Comparison of ENCODE assay signal across 19 cellular contexts in the genomic region with DNA sequence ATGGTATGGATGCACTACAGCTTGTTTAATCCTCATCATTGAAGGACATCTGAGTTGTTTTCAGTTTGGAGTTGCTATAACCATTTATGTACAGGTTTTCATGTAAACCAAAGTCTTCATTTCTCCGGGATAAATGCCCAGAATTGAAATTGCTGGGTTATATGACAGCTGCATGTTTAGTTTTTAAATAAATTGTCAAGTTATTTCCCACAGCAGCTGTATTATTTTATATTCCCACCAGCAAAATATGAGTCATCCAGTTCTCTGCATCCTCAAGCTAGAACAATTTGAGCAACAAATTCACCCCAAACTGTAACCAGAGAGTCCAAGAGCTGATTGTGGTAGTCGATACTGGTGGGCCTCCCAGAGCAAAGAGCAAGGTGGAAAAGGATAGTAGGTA.
A peak's percentile ranks its signal among the peaks of the same experiment; 100 is the strongest.
DNase-seq lines count a peak whose midpoint lies in the region; ATAC-seq, FAIRE-seq and TF ChIP-seq lines count a peak whose summit lies in the region.
"Had no signal": no experiment of that assay in that cellular context is flagged by ENCODE, and none has a peak within 500 bp of the region (broad histone marks: within the 10 kb centered on the region; RNA-seq: fewer than 3 reads in every experiment).

No MANE protein-coding gene starts in this region.

- TF ChIP-seq POLR2A in A549 (IDR thresholded peaks at IDR 0.05; ENCODE audit: low read length): no peak
- no peak for TF ChIP-seq POLR2A in transverse colon (IDR thresholded peaks at IDR 0.05)

- H3K4me3 ChIP-seq in A549 (no peak overlapping the region), choroid plexus epithelial cell (ENCODE audit: low read depth, low read length) (no peak overlapping the region), transverse colon (no peak overlapping the region)
- H3K4me3 ChIP-seq: BLaER1, Peyer's patch had no signal

- H3K36me3 ChIP-seq in transverse colon: no peaks in the 10 kb centered on the region
- H3K36me3 ChIP-seq: BLaER1, Peyer's patch had no signal

- peaks cover 23% of the 10 kb centered on the region; the same call in 2 of the 3 replicates for H3K9me3 ChIP-seq in A549
- H3K9me3 ChIP-seq in transverse colon: no peaks in the 10 kb centered on the region
- H3K9me3 ChIP-seq: BLaER1, Peyer's patch had no signal

- H3K4me1 ChIP-seq in A549: peaks cover 11% of the 10 kb centered on the region
- H3K4me1 ChIP-seq in transverse colon: no peaks in the 10 kb centered on the region
- H3K4me1 ChIP-seq: BLaER1, Peyer's patch had no signal

- in situ Hi-C loops in transverse colon (cut with MboI; ENCODE audit: low pct_ligation_motif_present in 1 of 4, low pct_unique_long_range_greater_than_20kb in 1 of 4, low sequenced_read_pairs in 3 of 4): no loop called here
- in situ Hi-C loops in GM13976 (cut with MboI; ENCODE audit: low sequenced_read_pairs, unreplicated experiment): no loop called here

- WGBS in A549 (ENCODE audit: missing lambda C conversion rate): 38% methylated on average over 2 of the region's 2 CpGs
- WGBS in transverse colon (ENCODE audit: low coverage in 1 of 2), 2 donors: 50 to 86% methylated on average over 2 of the region's 2 CpGs

- DNase-seq in A549 (ENCODE audit: low read depth in 1 of 2, low spot score in 1 of 2) (no peak), HCEC 1CT (peak; percentile 87), choroid plexus epithelial cell (ENCODE audit: low read depth) (peak; percentile 32), iris pigment epithelial cell (ENCODE audit: low read depth) (peak; percentile 55), transverse colon (no peak), GM13976 (ENCODE audit: low spot score) (no peak), NCI-H2196 treated with DMSO at 0.1 percent for 48 hours (lab: John Stamatoyannopoulos, UW; ENCODE audit: unreplicated experiment) (no peak)
- DNase-seq in activated CD8-positive, alpha-beta memory T cell treated with anti-CD3 and anti-CD28 coated beads, Interleukin-2, amount 50 U/mL, for 4 hours: no peak
- DNase-seq: 8988T; CD8-positive, alpha-beta T cell; HFFc6; Kasumi-1; NCI-H1105; NCI-H2081; NCI-H2171 treated with DMSO at 0.1 percent for 48 hours; NCI-H446 treated with DMSO at 0.1 percent for 48 hours; Peyer's patch; Right ventricle myocardium superior had no signal

- TF ChIP-seq CTCF in A549 (IDR thresholded peaks at IDR 0.05) (no peak), choroid plexus epithelial cell (conservative IDR thresholded peaks at IDR 0.05; ENCODE audit: low read depth, low read length) (no peak), transverse colon (IDR thresholded peaks at IDR 0.05) (no peak), GM13976 (IDR thresholded peaks at IDR 0.05; ENCODE audit: borderline replicate concordance, control extremely low read depth, extremely low read depth, insufficient read depth, missing control alignments) (no peak)

- FAIRE-seq in A549 (lab: Jason Lieb, UNC): no peak

- no peaks in the 10 kb centered on the region for H3K27me3 ChIP-seq in transverse colon
- H3K27me3 ChIP-seq: BLaER1, Peyer's patch had no signal

- TF ChIP-seq RAD21 in A549 (conservative IDR thresholded peaks at IDR 0.05 in 1 of 2, IDR thresholded peaks at IDR 0.05 in 1 of 2): no peak

- CTCF ChIA-PET in A549 (lab: Yijun Ruan, JAX): interaction anchor here (1.2 to 3.1 kb wide), 2 partner anchors 12 to 32 kb away, joined by 3 to 11 read pairs; no protein-coding TSS in a partner anchor

- no peak for ATAC-seq in A549
- ATAC-seq: CD8-positive, alpha-beta T cell had no signal

- no peak overlapping the region for H3K27ac ChIP-seq in A549
- H3K27ac ChIP-seq in transverse colon: no peak overlapping the region
- H3K27ac ChIP-seq: BLaER1, Peyer's patch had no signal

- intact Hi-C loops in transverse colon (cut with DNase I; ENCODE audit: low total_unique reads): no loop called here

- no peak overlapping the region for H3K4me2 ChIP-seq in A549
- H3K4me2 ChIP-seq: BLaER1 had no signal

- TF ChIP-seq EP300 in A549 (IDR thresholded peaks at IDR 0.05) (no peak), transverse colon (IDR thresholded peaks at IDR 0.05; ENCODE audit: low read depth) (no peak)

- POLR2A ChIA-PET in A549 (lab: Yijun Ruan, JAX): no interaction called here

TF ChIP-seq in A549, 52 proteins besides CTCF, POLR2A, EP300 and RAD21:
- TF ChIP-seq EHMT2 (IDR thresholded peaks at IDR 0.05; ENCODE audit: low read depth) (no peak), FOSL2 (IDR thresholded peaks at IDR 0.05) (no peak), FOSL2 (CRISPR knock-in tag; IDR thresholded peaks at IDR 0.05) (peak; percentile 44; the same call in 1 of the 2 replicates)

Comparison
In these comparisons a context has a peak if more than half of its experiments do, and no peak if none do; other contexts are left out.
1. DNase-seq: peak in HCEC 1CT (single experiment), choroid plexus epithelial cell (single experiment) and iris pigment epithelial cell (single experiment); none in A549 (0 of 2), activated CD8-positive, alpha-beta memory T cell treated with anti-CD3 and anti-CD28 coated beads, Interleukin-2, amount 50 U/mL, for 4 hours (single experiment), transverse colon (single experiment), GM13976 (single experiment) and NCI-H2196 treated with DMSO at 0.1 percent for 48 hours (single experiment).